In genomic region chr1:19250629-19251304, GRCh38 we compare ENCODE assay signal across 8 cellular contexts. TPM values are rescaled to one million over a fixed set of nuclear protein-coding genes. Genes with fewer than 3 reads are reported as not detected.
DNase-seq lines count a peak whose midpoint lies in the region; TF ChIP-seq lines count a peak whose summit lies in the region.

No MANE protein-coding gene starts in this region.

- no peak overlapping the region for H2BK5ac ChIP-seq in mesenchymal stem cell (ENCODE audit: low read depth, low read length, poor library complexity, severe bottlenecking)

- H3K14ac ChIP-seq in mesenchymal stem cell (ENCODE audit: low read length in 2 of 2) = no peak overlapping the region

- H2BK12ac ChIP-seq in mesenchymal stem cell (ENCODE audit: low read length in 2 of 2) = no peak overlapping the region

- peaks cover 8 to 20% of the 10 kb centered on the region in 2 experiments for H3K36me3 ChIP-seq in mesenchymal stem cell (ENCODE audit: control insufficient read depth in 1 of 2, insufficient read depth in 2 of 2, low read depth in 1 of 2, low read length in 2 of 2)

- H3K9ac ChIP-seq in mesenchymal stem cell (ENCODE audit: low read length) = peak overlapping the region; percentile 98

- peak overlapping the region; percentile 59 for H4K8ac ChIP-seq in mesenchymal stem cell (ENCODE audit: low read length)

- DNase-seq in AG08396 (ENCODE audit: low spot score) (peak; percentile 32), HT-29 (ENCODE audit: low spot score) (peak; percentile 43), astrocyte of the spinal cord (ENCODE audit: low read depth, low spot score) (no peak), mesenchymal stem cell (peak; percentile 22), C1 segment of cervical spinal cord (lab: John Stamatoyannopoulos, UW) (no peak), GM20000 (ENCODE audit: low spot score) (no peak), KG1 (lab: John Stamatoyannopoulos, UW) (no peak), NCI-H1105 treated with DMSO at 0.1 percent for 48 hours (lab: John Stamatoyannopoulos, UW) (no peak)

- H2AK5ac ChIP-seq in mesenchymal stem cell (ENCODE audit: low read length, severe bottlenecking) = peak overlapping the region; percentile 71

- no peaks in the 10 kb centered on the region for H3K27me3 ChIP-seq in mesenchymal stem cell (ENCODE audit: control insufficient read depth in 1 of 2, insufficient read depth in 1 of 2, low read length in 2 of 2)

- in situ Hi-C loops in astrocyte of the spinal cord (cut with HindIII; ENCODE audit: low sequenced_read_pairs) = no loop called here

- no peak overlapping the region for H2AFZ ChIP-seq in mesenchymal stem cell (ENCODE audit: low read depth, low read length)

- no peak for TF ChIP-seq CTCF in astrocyte of the spinal cord (IDR thresholded peaks at IDR 0.05; ENCODE audit: low read depth, low read length)
- no peak for TF ChIP-seq CTCF in GM20000 (IDR thresholded peaks at IDR 0.05; ENCODE audit: extremely low read depth, missing control alignments)

- no peak overlapping the region for H4K91ac ChIP-seq in mesenchymal stem cell (ENCODE audit: low read length)

- peak overlapping the region; percentile 86 to 98 for H3K18ac ChIP-seq in mesenchymal stem cell (ENCODE audit: low read depth in 1 of 2, low read length in 2 of 2)

- H3K9me3 ChIP-seq in mesenchymal stem cell (ENCODE audit: control insufficient read depth, low read length) = no peaks in the 10 kb centered on the region

- H2BK15ac ChIP-seq in mesenchymal stem cell (ENCODE audit: low read depth, poor library complexity, severe bottlenecking) = no peak overlapping the region

- peaks cover 12% of the 10 kb centered on the region for H3K79me1 ChIP-seq in mesenchymal stem cell (replicated peaks; ENCODE audit: low read length, poor library complexity, severe bottlenecking)

- H3K4ac ChIP-seq in mesenchymal stem cell (ENCODE audit: low read depth in 1 of 2, low read length in 2 of 2) = peak overlapping the region in 1 of 2 experiments; percentile 62

- no peak overlapping the region for H3K23ac ChIP-seq in mesenchymal stem cell (ENCODE audit: low read length in 2 of 2)

- no peak overlapping the region for H2BK120ac ChIP-seq in mesenchymal stem cell (ENCODE audit: low read depth, low read length)

- 10% methylated on average over 14 of the region's 14 CpGs for WGBS in mesenchymal stem cell

- H3K4me2 ChIP-seq in mesenchymal stem cell (ENCODE audit: low read length, poor library complexity, severe bottlenecking) = peak overlapping the region; percentile 98

- peak overlapping the region; percentile 99 for H3K4me3 ChIP-seq in astrocyte of the spinal cord (ENCODE audit: low read depth, low read length)
- peak overlapping the region; percentile 92 to 94 for H3K4me3 ChIP-seq in mesenchymal stem cell (ENCODE audit: insufficient read depth in 1 of 2, low read depth in 1 of 2, low read length in 2 of 2)

- H3K27ac ChIP-seq in mesenchymal stem cell (ENCODE audit: low read length, poor library complexity, severe bottlenecking) = peak overlapping the region; percentile 67

- peaks cover 18% of the 10 kb centered on the region for H3K4me1 ChIP-seq in mesenchymal stem cell (ENCODE audit: control insufficient read depth, insufficient read depth, low read depth, low read length)

RNA-seq across cellular contexts. Expression of gene EMC1, which starts 0.6 kb away (rescaled TPM):
- total RNA-seq in HT-29 (2014; rRNA removed; shearing (Covaris generic)) = 43.8 and 48.6 TPM in 2 replicates
- 74.7 TPM for polyA plus RNA-seq in mesenchymal stem cell (2013, experiment 1 of 2)
- polyA plus RNA-seq in mesenchymal stem cell (2013, experiment 2 of 2) = 70.3 TPM

RNA-seq across cellular contexts. Expression of gene MRTO4, which starts 0.8 kb away (rescaled TPM):
- total RNA-seq in HT-29 (2014; rRNA removed; shearing (Covaris generic)) = 94.9 and 96.1 TPM in 2 replicates
- 19.5 TPM for polyA plus RNA-seq in mesenchymal stem cell (2013, experiment 1 of 2)
- 18.9 TPM for polyA plus RNA-seq in mesenchymal stem cell (2013, experiment 2 of 2)

RNA-seq across cellular contexts. Expression of gene AKR7A3, which starts 37.8 kb away (rescaled TPM):
- 136 and 142 TPM in 2 replicates for total RNA-seq in HT-29 (2014; rRNA removed; shearing (Covaris generic))
- 0.36 TPM for polyA plus RNA-seq in mesenchymal stem cell (2013, experiment 1 of 2)
- polyA plus RNA-seq in mesenchymal stem cell (2013, experiment 2 of 2) = 0.33 TPM

RNA-seq across cellular contexts. Expression of gene UBR4, which starts 40.7 kb away (rescaled TPM):
- 128 and 146 TPM in 2 replicates for total RNA-seq in HT-29 (2014; rRNA removed; shearing (Covaris generic))
- polyA plus RNA-seq in mesenchymal stem cell (2013, experiment 1 of 2) = 36.3 TPM
- 31.6 TPM for polyA plus RNA-seq in mesenchymal stem cell (2013, experiment 2 of 2)

Comparison
In these comparisons a context has a peak if more than half of its experiments do, and no peak if none do; other contexts are left out.
1. DNase-seq: peak in AG08396 (single experiment), HT-29 (single experiment) and mesenchymal stem cell (single experiment); none in astrocyte of the spinal cord (single experiment), C1 segment of cervical spinal cord (0 of 14), GM20000 (single experiment), KG1 (single experiment) and NCI-H1105 treated with DMSO at 0.1 percent for 48 hours (single experiment).